8 cellular contexts compared by ENCODE assay signal in genomic region chr11:61679893-61680621, GRCh38. TPM values are rescaled to one million over a fixed set of nuclear protein-coding genes. Genes with fewer than 3 reads are reported as not detected.
DNase-seq lines count a peak whose midpoint lies in the region; ATAC-seq and TF ChIP-seq lines count a peak whose summit lies in the region.

Gene DAGLA (plus strand): TSS chr11:61680391. CDS start chr11:61720156, 39,765 bp downstream.

- peak; percentile 73 to 86 (median 79) for ATAC-seq in T-cell (replicated peaks in 1 of 4)

- peaks cover 3 to 32% of the 10 kb centered on the region in 2 donors for H3K27me3 Mint-ChIP-seq in T-cell

- H3K4me3 ChIP-seq in retinal pigment epithelial cell (ENCODE audit: low read length), result peak within 1 kb of the TSS; percentile 49

- peaks cover 5 to 11% (median 7%) of the 10 kb centered on the region in 3 donors for H3K4me1 Mint-ChIP-seq in T-cell

- POLR2A ChIA-PET in T-cell (lab: Charles Lee), result no interaction called here

- peak within 1 kb of the TSS; percentile 65 to 72 (median 67) for H3K4me3 Mint-ChIP-seq in T-cell

- H3K9me3 Mint-ChIP-seq in T-cell, result no peaks in the 10 kb centered on the region

- H3K36me3 Mint-ChIP-seq in T-cell, result no peaks in the 10 kb centered on the region

- peak; percentile 75 for TF ChIP-seq CTCF in retinal pigment epithelial cell (conservative IDR thresholded peaks at IDR 0.05; ENCODE audit: low read depth, low read length)

- no peak within 1 kb of the TSS for H3K27ac Mint-ChIP-seq in T-cell

- peak; percentile 76 to 89 (median 88) for DNase-seq in NCI-H1417 (lab: John Stamatoyannopoulos, UW)
- DNase-seq in NCI-H1417 treated with DMSO at 0.1 percent for 48 hours (lab: John Stamatoyannopoulos, UW), result no peak
- DNase-seq in LHCN-M2 (ENCODE audit: low read depth), result peak; percentile 52
- DNase-seq in T-cell, result peak; percentile 28 to 82 (median 69)
- DNase-seq in anterior cingulate cortex (lab: John Stamatoyannopoulos, UW), result peak in 57 of 58 donors; percentile 36 to 88 (median 66)
- peak; percentile 83 for DNase-seq in hepatic stellate cell (ENCODE audit: low spot score)
- DNase-seq in retinal pigment epithelial cell (ENCODE audit: low read depth), result no peak
- no peak for DNase-seq in dedifferentiated amniotic fluid mesenchymal stem cell (ENCODE audit: extremely low spot score)

- CTCF ChIA-PET in T-cell (lab: Charles Lee), result interaction anchor here (1.1 to 2.7 kb wide), 2 partner anchors 53 to 54 kb away, joined by 3 to 21 read pairs; no protein-coding TSS in a partner anchor

RNA-seq across cellular contexts. Expression of gene DAGLA, which starts in this region (rescaled TPM):
- total RNA-seq in LHCN-M2 (2014; rRNA removed) (3.8 and 4.0 TPM in 2 replicates), T-cell (1 to 10 TPM in 1 of 5 donors, under 1 TPM in 4; 0.15 to 1.6 (median 0.23) TPM)
- 1.7 TPM for polyA plus RNA-seq in LHCN-M2 (2012)

Comparison
In these comparisons a context has a peak if more than half of its experiments do, and no peak if none do; other contexts are left out.
1. DNase-seq: peak in NCI-H1417 (3 of 3), LHCN-M2 (single experiment), T-cell (34 of 34), anterior cingulate cortex (57 of 58) and hepatic stellate cell (single experiment); none in NCI-H1417 treated with DMSO at 0.1 percent for 48 hours (single experiment), retinal pigment epithelial cell (single experiment) and dedifferentiated amniotic fluid mesenchymal stem cell (single experiment).